Comparison of ENCODE assay signal across 8 cellular contexts in genomic region chr16:30354423-30355143, GRCh38. TPM values are rescaled to one million over a fixed set of nuclear protein-coding genes. Genes with fewer than 3 reads are reported as not detected.
DNase-seq lines count a peak whose midpoint lies in the region; ATAC-seq and TF ChIP-seq lines count a peak whose summit lies in the region.

No MANE protein-coding gene starts in this region.

- H3K27ac ChIP-seq in hepatocyte (peak overlapping the region; percentile 87), skeletal muscle tissue (ENCODE audit: low read depth, low read length) (peak overlapping the region; percentile 95)

- H3K4me3 Mint-ChIP-seq in activated T-cell treated with anti-CD3 and anti-CD28 coated beads, Interleukin-2, amount 50 U/mL, for 72 hours, result peak overlapping the region; percentile 92 to 94

- no peaks in the 10 kb centered on the region for H3K27me3 ChIP-seq in hepatocyte
- no peaks in the 10 kb centered on the region for H3K27me3 ChIP-seq in skeletal muscle tissue (ENCODE audit: control insufficient read depth in 3 of 3, insufficient read depth in 3 of 3, low read length in 3 of 3)

- DNase-seq in activated T-cell treated with anti-CD3 and anti-CD28 coated beads, Interleukin-2, amount 50 U/mL, for 72 hours, result peak in 1 of 2 donors; percentile 52
- DNase-seq in hepatocyte (ENCODE audit: low spot score) (peak; percentile 50), NCI-H1417 treated with DMSO at 0.1 percent for 48 hours (lab: John Stamatoyannopoulos, UW) (no peak), ureter (ENCODE audit: low spot score) (no peak)

- peak overlapping the region; percentile 92 to 98 (median 96) for H3K9ac ChIP-seq in skeletal muscle tissue (ENCODE audit: low read depth in 1 of 3, low read length in 3 of 3)

- H3K4me3 ChIP-seq in GM12875 (ENCODE audit: low read depth, low read length), result peak overlapping the region; percentile 77
- H3K4me3 ChIP-seq in hepatocyte, result peak overlapping the region; percentile 47
- peak overlapping the region; percentile 85 to 95 (median 95) for H3K4me3 ChIP-seq in skeletal muscle tissue (ENCODE audit: low read length in 3 of 3)

- H3K36me3 Mint-ChIP-seq in activated T-cell treated with anti-CD3 and anti-CD28 coated beads, Interleukin-2, amount 50 U/mL, for 72 hours (ENCODE audit: insufficient read depth in 2 of 2), result peaks cover 5 to 17% of the 10 kb centered on the region in 2 donors

- peak overlapping the region; percentile 59 for H2AFZ ChIP-seq in hepatocyte

- 5% methylated on average over 36 of the region's 36 CpGs for WGBS in hepatocyte (ENCODE audit: low lambda C conversion rate, missing lambda C conversion rate)

- no peak for TF ChIP-seq CTCF in GM12875 (IDR thresholded peaks at IDR 0.05; ENCODE audit: borderline replicate concordance, insufficient read depth, low read depth, low read length)
- no peak for TF ChIP-seq CTCF in hepatocyte (IDR thresholded peaks at IDR 0.05; ENCODE audit: poor library complexity)

- H3K4me1 Mint-ChIP-seq in activated T-cell treated with anti-CD3 and anti-CD28 coated beads, Interleukin-2, amount 50 U/mL, for 72 hours (ENCODE audit: low read depth), result peaks cover 67% of the 10 kb centered on the region

- peak overlapping the region; percentile 92 for H3K27ac Mint-ChIP-seq in activated T-cell treated with anti-CD3 and anti-CD28 coated beads, Interleukin-2, amount 50 U/mL, for 72 hours

- no peaks in the 10 kb centered on the region for H3K27me3 Mint-ChIP-seq in activated T-cell treated with anti-CD3 and anti-CD28 coated beads, Interleukin-2, amount 50 U/mL, for 72 hours (ENCODE audit: low read depth)

- H3K36me3 ChIP-seq in hepatocyte (replicated peaks; ENCODE audit: insufficient read depth, low read depth) (no peaks in the 10 kb centered on the region), skeletal muscle tissue (ENCODE audit: control insufficient read depth in 3 of 3, insufficient read depth in 3 of 3, low read length in 3 of 3) (peaks cover 43 to 51% (median 49%) of the 10 kb centered on the region in 3 donors)

- H4K20me1 ChIP-seq in hepatocyte (ENCODE audit: insufficient read depth, poor library complexity, severe bottlenecking), result no peaks in the 10 kb centered on the region

- no peaks in the 10 kb centered on the region for H3K9me2 ChIP-seq in hepatocyte (replicated peaks; ENCODE audit: insufficient read depth)

- H3K4me2 ChIP-seq in hepatocyte, result peak overlapping the region; percentile 95

- H3K9me3 ChIP-seq in hepatocyte (ENCODE audit: low read depth) (no peaks in the 10 kb centered on the region), skeletal muscle tissue (ENCODE audit: control insufficient read depth in 3 of 3, low read length in 3 of 3) (no peaks in the 10 kb centered on the region)

- peaks cover 17% of the 10 kb centered on the region for H3K4me1 ChIP-seq in hepatocyte (ENCODE audit: insufficient read depth)
- peaks cover 37 to 62% (median 41%) of the 10 kb centered on the region in 3 donors for H3K4me1 ChIP-seq in skeletal muscle tissue (ENCODE audit: control insufficient read depth in 3 of 3, insufficient read depth in 3 of 3, low read length in 3 of 3)

- ATAC-seq in HG02885 (IDR thresholded peaks at IDR 0.05; ENCODE audit: poor library complexity, unreplicated experiment), result peak; percentile 28
- ATAC-seq in activated T-cell treated with anti-CD3 and anti-CD28 coated beads, Interleukin-2, amount 50 U/mL, for 72 hours (replicated peaks in 1 of 2), result peak; percentile 35 to 37
- ATAC-seq in HG03280 (IDR thresholded peaks at IDR 0.05; ENCODE audit: unreplicated experiment), result no peak

- H3K79me2 ChIP-seq in hepatocyte, result peaks cover 21% of the 10 kb centered on the region

- H3K9me3 Mint-ChIP-seq in activated T-cell treated with anti-CD3 and anti-CD28 coated beads, Interleukin-2, amount 50 U/mL, for 72 hours, result no peaks in the 10 kb centered on the region

RNA-seq across cellular contexts. Expression of gene CD2BP2, which starts 0.5 kb away (rescaled TPM):
- total RNA-seq in activated T-cell treated with anti-CD3 and anti-CD28 coated beads, Interleukin-2, amount 50 U/mL, for 72 hours, result 10 to 100 TPM; 61.9 to 63.5 TPM
- total RNA-seq in hepatocyte (44.2 and 45.1 TPM in 2 replicates), skeletal muscle tissue (24.5 TPM), ureter (69.0 TPM)
- 37.6 and 41.0 TPM in 2 replicates for polyA plus RNA-seq in hepatocyte

RNA-seq across cellular contexts. Expression of gene TBC1D10B, which starts 15.7 kb away (rescaled TPM):
- 10 to 100 TPM; 48.0 to 50.7 TPM for total RNA-seq in activated T-cell treated with anti-CD3 and anti-CD28 coated beads, Interleukin-2, amount 50 U/mL, for 72 hours
- total RNA-seq in hepatocyte (21.4 and 29.3 TPM in 2 replicates), skeletal muscle tissue (24.5 TPM), ureter (36.9 TPM)
- polyA plus RNA-seq in hepatocyte, result 33.3 and 37.9 TPM in 2 replicates

RNA-seq across cellular contexts. Expression of gene MYL11, which starts 20.0 kb away (rescaled TPM):
- 1 to 10 TPM in 1 of 2 donors, not detected in 1; 2.0 TPM for total RNA-seq in activated T-cell treated with anti-CD3 and anti-CD28 coated beads, Interleukin-2, amount 50 U/mL, for 72 hours
- total RNA-seq in hepatocyte, result 4.0 TPM in 1 of 2 replicates, not detected in the other
- polyA plus RNA-seq in hepatocyte, result 2.2 and 5.3 TPM in 2 replicates
- total RNA-seq in skeletal muscle tissue, result 12,119 TPM
- total RNA-seq in ureter, result 2.9 TPM

RNA-seq across cellular contexts. Expression of gene SEPTIN1, which starts 27.8 kb away (rescaled TPM):
- 100 to 1,000 TPM; 223 to 233 TPM for total RNA-seq in activated T-cell treated with anti-CD3 and anti-CD28 coated beads, Interleukin-2, amount 50 U/mL, for 72 hours
- total RNA-seq in hepatocyte (not detected in 2 replicates), skeletal muscle tissue (0.52 TPM), ureter (8.2 TPM)
- 1.5 and 2.3 TPM in 2 replicates for polyA plus RNA-seq in hepatocyte

RNA-seq across cellular contexts. Expression of gene ZNF48, which starts 40.6 kb away (rescaled TPM):
- 10 to 100 TPM; 10.5 to 13.1 TPM for total RNA-seq in activated T-cell treated with anti-CD3 and anti-CD28 coated beads, Interleukin-2, amount 50 U/mL, for 72 hours
- total RNA-seq in hepatocyte, result 7.7 and 8.0 TPM in 2 replicates
- polyA plus RNA-seq in hepatocyte, result 6.1 and 7.1 TPM in 2 replicates
- total RNA-seq in skeletal muscle tissue, result 6.3 TPM
- total RNA-seq in ureter, result 8.1 TPM

Comparison
In these comparisons a context has a peak if more than half of its experiments do, and no peak if none do; other contexts are left out.
1. RNA of gene MYL11, which starts 20.0 kb away (total RNA-seq): 12,119 TPM in skeletal muscle tissue (single experiment); 4.0 TPM in hepatocyte, 2.9 TPM in ureter (single experiment) and 2.0 TPM in activated T-cell treated with anti-CD3 and anti-CD28 coated beads, Interleukin-2, amount 50 U/mL, for 72 hours; every median in the first group is over 1,000 times any median in the second.
2. Peak in every context shown above with its lines, with median percentiles within 50 percentile points of each other: H3K4me3 ChIP-seq.